15 cellular contexts compared by ENCODE assay signal in the genomic region with DNA sequence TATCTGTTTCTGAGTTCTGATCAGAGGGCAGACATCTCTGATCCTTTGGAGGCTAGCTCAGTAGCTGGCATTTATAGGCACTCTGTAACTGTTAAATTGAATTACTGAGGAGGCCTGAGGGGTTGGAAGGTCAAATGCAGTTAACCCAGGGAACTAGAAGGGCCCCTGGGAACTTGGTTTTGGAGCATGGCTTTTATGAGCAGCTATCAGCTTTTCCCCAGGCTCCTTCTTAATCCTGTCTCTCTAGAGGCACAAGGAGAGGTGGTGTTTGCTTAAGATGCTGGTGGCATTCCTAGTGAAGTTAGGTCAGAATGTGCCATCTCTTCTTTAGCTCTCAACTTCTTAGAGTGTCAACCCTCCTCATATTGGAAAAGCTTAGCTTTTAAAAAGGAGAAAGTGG.
DNase-seq lines count a peak whose midpoint lies in the region; TF ChIP-seq lines count a peak whose summit lies in the region.
"Had no signal": no experiment of that assay in that cellular context is flagged by ENCODE, and none has a peak within 500 bp of the region (broad histone marks: within the 10 kb centered on the region; RNA-seq: fewer than 3 reads in every experiment).

No MANE protein-coding gene starts in this region.

- peak overlapping the region in 4 of 5 donors; percentile 36 to 57 (median 44) for H3K27ac ChIP-seq in adrenal gland
- H3K27ac ChIP-seq in mesodermal cell (ENCODE audit: low read depth, low read length, severe bottlenecking) = peak overlapping the region; percentile 33
- H3K27ac ChIP-seq in subcutaneous abdominal adipose tissue (ENCODE audit: low read depth, low read length) = peak overlapping the region; percentile 64

- H3K9me3 Mint-ChIP-seq in activated CD4-positive, alpha-beta T cell treated with anti-CD3 and anti-CD28 coated beads, Interleukin-2, amount 10 ng/mL, durations not matched to agents 24 days and 14 days = no peaks in the 10 kb centered on the region
- H3K9me3 Mint-ChIP-seq: CD4-positive, alpha-beta memory T cell; naive thymus-derived CD8-positive, alpha-beta T cell had no signal

- no peak for TF ChIP-seq POLR2A in adrenal gland (IDR thresholded peaks at IDR 0.05)

- H3K27me3 Mint-ChIP-seq in activated CD4-positive, alpha-beta T cell treated with anti-CD3 and anti-CD28 coated beads, Interleukin-2, amount 10 ng/mL, durations not matched to agents 24 days and 14 days = no peaks in the 10 kb centered on the region
- H3K27me3 Mint-ChIP-seq: CD4-positive, alpha-beta memory T cell; naive thymus-derived CD8-positive, alpha-beta T cell had no signal

- H3K36me3 ChIP-seq in adrenal gland (replicated peaks in 1 of 2) (no peaks in the 10 kb centered on the region), mesodermal cell (ENCODE audit: control insufficient read depth, insufficient read depth, low read length) (peaks cover 20% of the 10 kb centered on the region), subcutaneous abdominal adipose tissue (ENCODE audit: control insufficient read depth in 5 of 5, insufficient read depth in 5 of 5, low read length in 5 of 5) (no peaks in the 10 kb centered on the region)

- H3K27me3 ChIP-seq in adrenal gland (no peaks in the 10 kb centered on the region), subcutaneous abdominal adipose tissue (ENCODE audit: control insufficient read depth in 5 of 5, insufficient read depth in 4 of 5, low read length in 5 of 5) (no peaks in the 10 kb centered on the region)

- peaks cover 10% of the 10 kb centered on the region for H3K36me3 Mint-ChIP-seq in activated CD4-positive, alpha-beta T cell treated with anti-CD3 and anti-CD28 coated beads, Interleukin-2, amount 10 ng/mL, durations not matched to agents 24 days and 14 days (ENCODE audit: low read depth)

- DNase-seq in activated CD4-positive, alpha-beta T cell treated with anti-CD3 and anti-CD28 coated beads, Interleukin-2, amount 10 ng/mL, durations not matched to agents 24 days and 14 days = no peak
- DNase-seq in activated CD4-positive, alpha-beta T cell treated with anti-CD3 and anti-CD28 coated beads for 4 hours = no peak
- DNase-seq in adrenal gland (no peak), NCI-H2227 treated with DMSO at 0.1 percent for 48 hours (lab: John Stamatoyannopoulos, UW) (no peak), NCI-H748 treated with DMSO at 0.1 percent for 48 hours (lab: John Stamatoyannopoulos, UW) (no peak)
- no peak for DNase-seq in activated effector memory CD4-positive, alpha-beta T cell treated with anti-CD3 and anti-CD28 coated beads, Interleukin-2, amount 50 U/mL, for 16 hours
- DNase-seq: amniotic stem cell; CD4-positive, alpha-beta memory T cell; GOT3; hypothalamus; naive thymus-derived CD8-positive, alpha-beta T cell; NCI-H82; stimulated activated naive CD4-positive, alpha-beta T cell had no signal

- H3K4me3 Mint-ChIP-seq in activated CD4-positive, alpha-beta T cell treated with anti-CD3 and anti-CD28 coated beads, Interleukin-2, amount 10 ng/mL, durations not matched to agents 24 days and 14 days = no peak overlapping the region
- H3K4me3 Mint-ChIP-seq: naive thymus-derived CD8-positive, alpha-beta T cell had no signal

- H3K9ac ChIP-seq in subcutaneous abdominal adipose tissue (ENCODE audit: low read length in 5 of 5) = no peak overlapping the region

- H3K27ac Mint-ChIP-seq in activated CD4-positive, alpha-beta T cell treated with anti-CD3 and anti-CD28 coated beads, Interleukin-2, amount 10 ng/mL, durations not matched to agents 24 days and 14 days = peak overlapping the region; percentile 1

- no peak for TF ChIP-seq CTCF in adrenal gland (IDR thresholded peaks at IDR 0.05)

- H3K4me1 ChIP-seq in adrenal gland (replicated peaks in 1 of 2) = peaks cover 34 to 49% of the 10 kb centered on the region in 2 donors
- H3K4me1 ChIP-seq in mesodermal cell (ENCODE audit: control insufficient read depth, insufficient read depth, low read length, poor library complexity, severe bottlenecking) = peaks cover 74% of the 10 kb centered on the region
- H3K4me1 ChIP-seq in subcutaneous abdominal adipose tissue (ENCODE audit: control insufficient read depth in 5 of 5, insufficient read depth in 5 of 5, low read length in 5 of 5) = peaks cover 8 to 28% (median 19%) of the 10 kb centered on the region in 5 donors

- H3K4me3 ChIP-seq in adrenal gland (no peak overlapping the region), mesodermal cell (ENCODE audit: extremely low read depth, insufficient read depth, low read length, poor library complexity, severe bottlenecking) (no peak overlapping the region), subcutaneous abdominal adipose tissue (ENCODE audit: low read depth in 1 of 5, low read length in 5 of 5) (no peak overlapping the region)

- intact Hi-C loops in activated CD4-positive, alpha-beta T cell treated with anti-CD3 and anti-CD28 coated beads, Interleukin-2, amount 10 ng/mL, durations not matched to agents 24 days and 14 days (cut with micrococcal nuclease) = loop anchor here (2.0 to 10.0 kb wide), 3 partner anchors 18 to 402 kb away; a partner anchor contains a TSS
- intact Hi-C loops in adrenal gland (cut with DNase I) = loop anchor here in 1 of 2 donors (10.0 kb wide), 1 partner anchor 538 kb away; a partner anchor contains a TSS

- H3K4me1 Mint-ChIP-seq in activated CD4-positive, alpha-beta T cell treated with anti-CD3 and anti-CD28 coated beads, Interleukin-2, amount 10 ng/mL, durations not matched to agents 24 days and 14 days = peaks cover 48% of the 10 kb centered on the region

- no peaks in the 10 kb centered on the region for H3K9me3 ChIP-seq in adrenal gland (replicated peaks in 1 of 3)
- H3K9me3 ChIP-seq in mesodermal cell (ENCODE audit: control insufficient read depth, low read length) = no peaks in the 10 kb centered on the region
- no peaks in the 10 kb centered on the region for H3K9me3 ChIP-seq in subcutaneous abdominal adipose tissue (ENCODE audit: control insufficient read depth in 5 of 5, low read length in 5 of 5)
